22 cellular contexts compared by ENCODE assay signal in the genomic region with DNA sequence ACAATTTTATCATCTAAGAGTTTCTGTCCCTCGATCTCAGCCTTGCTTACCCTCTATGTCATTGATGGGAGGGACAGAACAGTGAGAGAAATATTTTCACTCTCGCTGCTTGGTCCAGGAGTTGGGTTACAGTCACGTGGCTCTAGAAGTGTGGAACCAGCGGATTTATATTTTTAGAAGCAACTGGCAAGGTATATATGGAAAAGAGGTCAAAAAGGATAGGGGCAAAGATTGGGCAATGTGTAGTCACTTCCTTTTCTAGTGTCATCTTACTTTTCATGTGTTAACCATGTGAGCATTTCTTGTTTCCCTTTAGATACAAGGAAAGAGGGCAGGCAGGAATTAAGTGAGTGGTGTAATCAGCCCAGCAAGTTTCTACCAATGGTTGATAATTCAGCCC.
DNase-seq lines count a peak whose midpoint lies in the region; TF ChIP-seq lines count a peak whose summit lies in the region.
"Had no signal": no experiment of that assay in that cellular context is flagged by ENCODE, and none has a peak within 500 bp of the region (broad histone marks: within the 10 kb centered on the region; RNA-seq: fewer than 3 reads in every experiment).

No MANE protein-coding gene starts in this region.

- no peak overlapping the region for H2AFZ ChIP-seq in osteoblast (ENCODE audit: low read length)

- no peak overlapping the region for H3K4me3 ChIP-seq in sigmoid colon
- no peak overlapping the region for H3K4me3 ChIP-seq in osteoblast (ENCODE audit: insufficient read depth, low read length)
- H3K4me3 ChIP-seq: BLaER1 treated with 17β-estradiol and CSF1 and Interleukin-3, amounts not matched to agents 10 nM and 100 nM; right lobe of liver; vagina had no signal

- TF ChIP-seq CTCF in sigmoid colon (IDR thresholded peaks at IDR 0.05) (no peak), osteoblast (IDR thresholded peaks at IDR 0.05; ENCODE audit: extremely low read depth, low read depth, low read length) (no peak)

- H3K4me1 ChIP-seq in sigmoid colon: peaks cover under 1 to 6% (median 4%) of the 10 kb centered on the region in 4 donors
- H3K4me1 ChIP-seq in osteoblast (ENCODE audit: insufficient read depth, low read length): peaks cover 3% of the 10 kb centered on the region
- H3K4me1 ChIP-seq: right lobe of liver had no signal

- H3K27me3 ChIP-seq in sigmoid colon: no peaks in the 10 kb centered on the region
- H3K27me3 ChIP-seq in osteoblast (ENCODE audit: insufficient read depth, low read length): no peaks in the 10 kb centered on the region
- H3K27me3 ChIP-seq: BLaER1 treated with 17β-estradiol and CSF1 and Interleukin-3, amounts not matched to agents 10 nM and 100 nM; brain microvascular endothelial cell; right lobe of liver; vagina had no signal

- intact Hi-C loops in sigmoid colon (cut with DNase I): loop anchor here (10.0 kb wide), 1 partner anchor 254 kb away; no protein-coding TSS in a partner anchor

- H4K20me1 ChIP-seq in osteoblast (ENCODE audit: insufficient read depth, low read length): no peaks in the 10 kb centered on the region
- H4K20me1 ChIP-seq: BLaER1 treated with 17β-estradiol and CSF1 and Interleukin-3, amounts not matched to agents 10 nM and 100 nM had no signal

- TF ChIP-seq EP300 in sigmoid colon (IDR thresholded peaks at IDR 0.05): no peak

- H3K27ac ChIP-seq in sigmoid colon (no peak overlapping the region), osteoblast (ENCODE audit: low read depth, low read length) (no peak overlapping the region)
- H3K27ac ChIP-seq: BLaER1 treated with 17β-estradiol and CSF1 and Interleukin-3, amounts not matched to agents 10 nM and 100 nM; brain microvascular endothelial cell; epithelial cell of prostate; right lobe of liver; vagina; VCaP had no signal

- no peaks in the 10 kb centered on the region for H3K9me3 ChIP-seq in sigmoid colon
- no peaks in the 10 kb centered on the region for H3K9me3 ChIP-seq in osteoblast (ENCODE audit: low read depth, low read length)
- H3K9me3 ChIP-seq: BLaER1 treated with 17β-estradiol and CSF1 and Interleukin-3, amounts not matched to agents 10 nM and 100 nM; right lobe of liver; vagina had no signal

- no peaks in the 10 kb centered on the region for H3K79me2 ChIP-seq in osteoblast (ENCODE audit: insufficient read depth, low read length)

- H3K36me3 ChIP-seq in sigmoid colon (no peaks in the 10 kb centered on the region), osteoblast (ENCODE audit: insufficient read depth, low read length) (no peaks in the 10 kb centered on the region)
- H3K36me3 ChIP-seq: BLaER1 treated with 17β-estradiol and CSF1 and Interleukin-3, amounts not matched to agents 10 nM and 100 nM; brain microvascular endothelial cell; right lobe of liver; vagina had no signal

- no peak for TF ChIP-seq POLR2A in sigmoid colon (IDR thresholded peaks at IDR 0.05)

- no peak overlapping the region for H3K4me2 ChIP-seq in osteoblast (ENCODE audit: insufficient read depth, low read length)

- DNase-seq in EH (ENCODE audit: low read depth) (peak; percentile 59), LHCN-M2 (ENCODE audit: low read depth) (peak; percentile 88), SIG-M5 treated with dmso at 0.1 percent for 504 hours (lab: John Stamatoyannopoulos, UW; ENCODE audit: unreplicated experiment) (peak; percentile 78), fibroblast of peridontal ligament (ENCODE audit: extremely low read depth) (peak; percentile 50), sigmoid colon (no peak), pons (ENCODE audit: low spot score) (no peak), dedifferentiated amniotic fluid mesenchymal stem cell (ENCODE audit: extremely low spot score) (no peak), osteoblast (ENCODE audit: insufficient read length, low spot score, missing footprints) (no peak)
- DNase-seq: activated CD4-positive, alpha-beta T cell treated with anti-CD3 and anti-CD28 coated beads, Interleukin-2, amount 10 ng/mL, durations not matched to agents 7 days and 5 days; activated CD8-positive, alpha-beta memory T cell treated with anti-CD3 and anti-CD28 coated beads, Interleukin-2, amount 50 U/mL, for 4 hours; activated naive CD8-positive, alpha-beta T cell treated with anti-CD3 and anti-CD28 coated beads, Interleukin-2, amount 10 ng/mL, durations not matched to agents 7 days and 5 days; brain microvascular endothelial cell; mesendoderm; naive thymus-derived CD4-positive, alpha-beta T cell; NCI-H1930; NCI-H345; NK-92 treated with Interleukin-12 subunit alpha and Interleukin-12 subunit beta, amount 100 ng/mL, for 24 hours; right lobe of liver had no signal

- 85 to 89% methylated on average over 4 of the region's 4 CpGs for WGBS in sigmoid colon, 2 donors

Comparison
In these comparisons a context has a peak if more than half of its experiments do, and no peak if none do; other contexts are left out.
1. DNase-seq: peak in EH (single experiment), LHCN-M2 (single experiment), SIG-M5 treated with dmso at 0.1 percent for 504 hours (single experiment) and fibroblast of peridontal ligament (single experiment); none in sigmoid colon (single experiment), pons (single experiment), dedifferentiated amniotic fluid mesenchymal stem cell (single experiment) and osteoblast (single experiment).